In genomic region chrX:70481424-70481823, GRCh38 we compare ENCODE assay signal across 12 cellular contexts. TPM values are rescaled to one million over a fixed set of nuclear protein-coding genes. Genes with fewer than 3 reads are reported as not detected.
DNase-seq lines count a peak whose midpoint lies in the region; TF ChIP-seq lines count a peak whose summit lies in the region.
"Had no signal": no experiment of that assay in that cellular context is flagged by ENCODE, and none has a peak within 500 bp of the region (broad histone marks: within the 10 kb centered on the region; RNA-seq: fewer than 3 reads in every experiment).

No MANE protein-coding gene starts in this region.

- DNase-seq in AG04450 (ENCODE audit: low read depth, low spot score) (no peak), NCI-H82 (lab: John Stamatoyannopoulos, UW) (peak; percentile 36), fibroblast of mammary gland (ENCODE audit: low read depth) (peak; percentile 22), neural progenitor cell (ENCODE audit: low spot score) (peak; percentile 66), NCI-H1417 treated with DMSO at 0.1 percent for 48 hours (lab: John Stamatoyannopoulos, UW) (no peak), ACHN (no peak), 8988T (no peak), epidermal melanocyte (ENCODE audit: insufficient read length, low spot score) (no peak)
- DNase-seq: activated CD8-positive, alpha-beta memory T cell treated with anti-CD3 and anti-CD28 coated beads, Interleukin-2, amount 50 U/mL, for 4 hours; Kasumi-1; NCI-H2029 treated with DMSO at 0.1 percent for 48 hours had no signal

- H3K4me2 ChIP-seq in neural progenitor cell, result peak overlapping the region; percentile 68

- H3K9me3 ChIP-seq in AG04450 (ENCODE audit: control insufficient read depth, insufficient read depth, low read length), result no peaks in the 10 kb centered on the region
- H3K9me3 ChIP-seq in neural progenitor cell (ENCODE audit: low read depth), result no peaks in the 10 kb centered on the region

- no peak for TF ChIP-seq CTCF in AG04450 (IDR thresholded peaks at IDR 0.05; ENCODE audit: low read depth, low read length)
- no peak for TF ChIP-seq CTCF in fibroblast of mammary gland (conservative IDR thresholded peaks at IDR 0.05; ENCODE audit: control insufficient read depth, insufficient read depth, low read depth, low read length)
- TF ChIP-seq CTCF in neural progenitor cell (IDR thresholded peaks at IDR 0.05), result no peak

- CTCF ChIA-PET in AG04450 (lab: Charles Lee), result interaction anchor here (1.0 to 1.1 kb wide), 2 partner anchors 29 to 183 kb away, joined by 3 to 4 read pairs; no protein-coding TSS in a partner anchor

- H3K79me2 ChIP-seq in neural progenitor cell (ENCODE audit: low read depth), result peaks cover 82% of the 10 kb centered on the region

- H3K36me3 Mint-ChIP-seq in neural progenitor cell, result no peaks in the 10 kb centered on the region

- H3K27ac Mint-ChIP-seq in neural progenitor cell, result no peak overlapping the region

- H3F3A ChIP-seq in neural progenitor cell (ENCODE audit: low read depth), result peaks cover 36% of the 10 kb centered on the region

- H3K4me3 Mint-ChIP-seq in neural progenitor cell, result no peak overlapping the region

- in situ Hi-C loops in ACHN (cut with HindIII; ENCODE audit: low pct_ligation_motif_present, low pct_unique_long_range_greater_than_20kb, low sequenced_read_pairs), result no loop called here

- POLR2A ChIA-PET in AG04450 (lab: Yijun Ruan, JAX), result no interaction called here

- no peaks in the 10 kb centered on the region for H3K36me3 ChIP-seq in neural progenitor cell

- H3K27me3 ChIP-seq in AG04450 (ENCODE audit: control insufficient read depth, insufficient read depth, low read length) (no peaks in the 10 kb centered on the region), neural progenitor cell (no peaks in the 10 kb centered on the region)

- peaks cover 97% of the 10 kb centered on the region for H4K20me1 ChIP-seq in neural progenitor cell (ENCODE audit: low read depth)

- peaks cover 56% of the 10 kb centered on the region for H3K4me1 Mint-ChIP-seq in neural progenitor cell

- H3K27ac ChIP-seq in AG04450 (ENCODE audit: low read depth, low read length) (peak overlapping the region; percentile 21), neural progenitor cell (peak overlapping the region; percentile 87)

- H3K9me3 Mint-ChIP-seq in neural progenitor cell, result no peaks in the 10 kb centered on the region

- H3K4me1 ChIP-seq in neural progenitor cell, result peaks cover 47% of the 10 kb centered on the region

- H3K27me3 Mint-ChIP-seq in neural progenitor cell (ENCODE audit: insufficient read depth, low read depth), result no peaks in the 10 kb centered on the region

- H2AFZ ChIP-seq in neural progenitor cell (replicated peaks), result no peak overlapping the region

- no peak overlapping the region for H3K9ac ChIP-seq in neural progenitor cell

- no peak overlapping the region for H3K4me3 ChIP-seq in AG04450 (ENCODE audit: low read depth, low read length)
- no peak overlapping the region for H3K4me3 ChIP-seq in fibroblast of mammary gland (ENCODE audit: control insufficient read depth, low read depth, low read length)
- peak overlapping the region; percentile 16 for H3K4me3 ChIP-seq in neural progenitor cell

RNA-seq across cellular contexts. Expression of gene DLG3, which starts 36.8 kb away (rescaled TPM):
- 28.3 and 29.2 TPM in 2 replicates for polyA plus RNA-seq in AG04450 (2011; rRNA removed)
- 22.5 and 22.7 TPM in 2 replicates for polyA minus RNA-seq in AG04450 (2011; rRNA and poly(A)+ RNA removed)
- 68.0 and 90.5 TPM in 2 replicates for total RNA-seq in neural progenitor cell (ENCODE audit: low replicate concordance)

RNA-seq across cellular contexts. Expression of gene GDPD2, which starts 58.3 kb away (rescaled TPM):
- not detected in 2 replicates for polyA plus RNA-seq in AG04450 (2011; rRNA removed)
- not detected in 2 replicates for polyA minus RNA-seq in AG04450 (2011; rRNA and poly(A)+ RNA removed)
- 1.3 and 3.7 TPM in 2 replicates for total RNA-seq in neural progenitor cell (ENCODE audit: low replicate concordance)
- total RNA-seq: liver had no signal
- polyA plus RNA-seq: liver had no signal

Comparison
In these comparisons a context has a peak if more than half of its experiments do, and no peak if none do; other contexts are left out.
1. DNase-seq: peak in NCI-H82 (single experiment), fibroblast of mammary gland (single experiment) and neural progenitor cell (single experiment); none in AG04450 (single experiment), NCI-H1417 treated with DMSO at 0.1 percent for 48 hours (single experiment), ACHN (single experiment), 8988T (single experiment) and epidermal melanocyte (single experiment).